ENCODE assay signal across 9 cellular contexts in the genomic region with DNA sequence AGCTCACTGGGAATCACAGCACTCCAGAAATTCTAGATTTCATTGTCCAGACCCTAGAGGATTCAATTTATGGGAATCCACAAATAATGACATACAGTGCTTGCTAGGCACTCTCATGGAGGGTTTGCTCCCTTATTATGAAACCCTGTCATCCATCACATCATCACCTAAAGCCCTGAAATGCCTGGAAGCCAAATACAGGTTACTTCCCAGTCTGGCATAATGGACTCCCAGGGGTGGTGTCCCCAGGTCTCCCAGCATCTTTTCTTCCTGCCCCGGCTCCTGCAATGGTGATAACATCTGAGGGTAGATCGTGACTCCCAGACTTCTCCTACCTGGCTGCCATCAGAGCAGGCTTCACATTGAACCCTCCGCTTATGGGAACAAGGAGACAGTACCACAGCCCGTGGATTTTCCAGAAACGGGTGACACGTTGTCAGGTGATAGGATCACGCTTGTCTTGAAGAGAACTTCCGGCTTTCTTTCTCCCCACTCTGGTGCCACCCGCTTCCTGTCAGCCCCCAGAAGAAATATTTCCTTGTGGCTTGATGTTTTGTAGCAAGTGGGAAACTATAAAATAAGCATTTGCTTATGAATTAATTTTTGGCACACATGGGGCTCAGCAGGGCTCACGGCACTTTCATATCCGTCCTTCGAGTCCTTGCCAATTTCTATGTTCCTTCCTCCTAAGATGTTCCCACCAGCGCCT.
DNase-seq lines count a peak whose midpoint lies in the region; ATAC-seq, FAIRE-seq and TF ChIP-seq lines count a peak whose summit lies in the region.
"Had no signal": no experiment of that assay in that cellular context is flagged by ENCODE, and none has a peak within 500 bp of the region (broad histone marks: within the 10 kb centered on the region; RNA-seq: fewer than 3 reads in every experiment).

No MANE protein-coding gene starts in this region.

- H3K4me1 ChIP-seq in PC-9 (replicated peaks; ENCODE audit: insufficient read depth) = peaks cover 59% of the 10 kb centered on the region
- peaks cover 27% of the 10 kb centered on the region for H3K4me1 ChIP-seq in astrocyte (ENCODE audit: insufficient read depth, low read length)
- H3K4me1 ChIP-seq in subcutaneous abdominal adipose tissue (ENCODE audit: control insufficient read depth in 5 of 5, insufficient read depth in 5 of 5, low read length in 5 of 5) = peaks cover 13 to 62% (median 27%) of the 10 kb centered on the region in 5 donors
- H3K4me1 ChIP-seq in neural progenitor cell = no peaks in the 10 kb centered on the region
- H3K4me1 ChIP-seq: HAP-1 had no signal

- H3K9me3 ChIP-seq in PC-9 (ENCODE audit: insufficient read depth, low read depth) (no peaks in the 10 kb centered on the region), astrocyte (ENCODE audit: insufficient read depth, low read depth, low read length) (no peaks in the 10 kb centered on the region), subcutaneous abdominal adipose tissue (ENCODE audit: control insufficient read depth in 5 of 5, low read length in 5 of 5) (peaks cover 0 to 2% (median 0%) of the 10 kb centered on the region in 5 donors), neural progenitor cell (ENCODE audit: low read depth) (no peaks in the 10 kb centered on the region)
- H3K9me3 ChIP-seq: HAP-1 had no signal

- H3K27me3 ChIP-seq in PC-9 (ENCODE audit: insufficient read depth, low read depth) = no peaks in the 10 kb centered on the region
- H3K27me3 ChIP-seq in astrocyte (ENCODE audit: insufficient read depth, low read length) = no peaks in the 10 kb centered on the region
- H3K27me3 ChIP-seq in layer of hippocampus (ENCODE audit: control insufficient read depth, insufficient read depth, low read length) = no peaks in the 10 kb centered on the region
- no peaks in the 10 kb centered on the region for H3K27me3 ChIP-seq in subcutaneous abdominal adipose tissue (ENCODE audit: control insufficient read depth in 5 of 5, insufficient read depth in 4 of 5, low read length in 5 of 5)
- no peaks in the 10 kb centered on the region for H3K27me3 ChIP-seq in neural progenitor cell

- H3F3A ChIP-seq in PC-9 (ENCODE audit: insufficient read depth, low read depth) (peaks cover 24% of the 10 kb centered on the region), neural progenitor cell (ENCODE audit: low read depth) (no peaks in the 10 kb centered on the region)

- H3K79me2 ChIP-seq in PC-9 (ENCODE audit: low read depth) = no peaks in the 10 kb centered on the region
- H3K79me2 ChIP-seq in astrocyte (ENCODE audit: insufficient read depth, low read length) = no peaks in the 10 kb centered on the region
- H3K79me2 ChIP-seq in neural progenitor cell (ENCODE audit: low read depth) = no peaks in the 10 kb centered on the region

- H3K9me3 Mint-ChIP-seq in astrocyte (ENCODE audit: unreplicated experiment) (peaks cover 3% of the 10 kb centered on the region), neural progenitor cell (peaks cover 3% of the 10 kb centered on the region)

- peaks cover 27% of the 10 kb centered on the region for H3K4me1 Mint-ChIP-seq in astrocyte (ENCODE audit: low read depth, unreplicated experiment)
- peaks cover 3% of the 10 kb centered on the region for H3K4me1 Mint-ChIP-seq in neural progenitor cell

- no peak for TF ChIP-seq CTCF in PC-9 (conservative IDR thresholded peaks at IDR 0.05)
- TF ChIP-seq CTCF in astrocyte (IDR thresholded peaks at IDR 0.05; ENCODE audit: insufficient read depth, low read depth, low read length) = no peak
- TF ChIP-seq CTCF in neural progenitor cell (IDR thresholded peaks at IDR 0.05) = no peak

- H3K36me3 ChIP-seq in PC-9 (ENCODE audit: low read depth) (no peaks in the 10 kb centered on the region), astrocyte (ENCODE audit: insufficient read depth, low read length) (no peaks in the 10 kb centered on the region), subcutaneous abdominal adipose tissue (ENCODE audit: control insufficient read depth in 5 of 5, insufficient read depth in 5 of 5, low read length in 5 of 5) (peaks cover 0 to 11% (median 1%) of the 10 kb centered on the region in 5 donors), neural progenitor cell (no peaks in the 10 kb centered on the region)
- H3K36me3 ChIP-seq: HAP-1 had no signal

- DNase-seq in PC-9 (no peak), astrocyte (ENCODE audit: low read depth) (no peak), NCI-H1105 (lab: John Stamatoyannopoulos, UW) (no peak), neural progenitor cell (ENCODE audit: low spot score) (no peak), GDM1 (lab: John Stamatoyannopoulos, UW) (no peak)

- POLR2A ChIA-PET in PC-9 (lab: Charles Lee; ENCODE audit: unreplicated experiment) = interaction anchor here (0.6 kb wide), 1 partner anchor 293 kb away, joined by 22 read pairs; no protein-coding TSS in a partner anchor

- H3K9ac ChIP-seq in astrocyte (ENCODE audit: low read length) (peak overlapping the region; percentile 75), subcutaneous abdominal adipose tissue (ENCODE audit: low read length in 5 of 5) (peak overlapping the region in 2 of 5 donors; percentile 39 to 73), neural progenitor cell (no peak overlapping the region)

- no peak overlapping the region for H3K4me3 Mint-ChIP-seq in astrocyte (ENCODE audit: unreplicated experiment)
- no peak overlapping the region for H3K4me3 Mint-ChIP-seq in neural progenitor cell

- BruUV-seq in PC-9 (replicated peaks; lab: Mats Ljungman, UMichigan) = no TSS peak

- H2AFZ ChIP-seq in PC-9 (no peak overlapping the region), astrocyte (ENCODE audit: low read depth, low read length) (no peak overlapping the region), neural progenitor cell (replicated peaks) (no peak overlapping the region)

- no peaks in the 10 kb centered on the region for H3K9me2 ChIP-seq in PC-9 (ENCODE audit: insufficient read depth)

- H3K4me2 ChIP-seq in PC-9 (0 out of 2 replicates have a peak overlapping the region, but pooled peaks have one; percentile 51), astrocyte (ENCODE audit: low read length) (peak overlapping the region; percentile 67), neural progenitor cell (no peak overlapping the region)

- peaks cover 5% of the 10 kb centered on the region for H3K36me3 Mint-ChIP-seq in astrocyte (ENCODE audit: low read depth, unreplicated experiment)
- H3K36me3 Mint-ChIP-seq in neural progenitor cell = peaks cover 4% of the 10 kb centered on the region

- H4K20me1 ChIP-seq in PC-9 (ENCODE audit: insufficient read depth) = no peaks in the 10 kb centered on the region
- H4K20me1 ChIP-seq in astrocyte (ENCODE audit: insufficient read depth, low read length) = no peaks in the 10 kb centered on the region
- no peaks in the 10 kb centered on the region for H4K20me1 ChIP-seq in neural progenitor cell (ENCODE audit: low read depth)

- H3K27me3 Mint-ChIP-seq in astrocyte (ENCODE audit: low read depth, unreplicated experiment) (no peaks in the 10 kb centered on the region), neural progenitor cell (ENCODE audit: insufficient read depth, low read depth) (no peaks in the 10 kb centered on the region)

- FAIRE-seq in astrocyte (lab: Jason Lieb, UNC) = no peak

- H3K4me3 ChIP-seq in PC-9 = no peak overlapping the region
- H3K4me3 ChIP-seq in astrocyte (ENCODE audit: insufficient read depth, low read depth, low read length) = no peak overlapping the region
- peak overlapping the region in 1 of 5 donors; percentile 6 for H3K4me3 ChIP-seq in subcutaneous abdominal adipose tissue (ENCODE audit: low read depth in 1 of 5, low read length in 5 of 5)
- H3K4me3 ChIP-seq in neural progenitor cell = no peak overlapping the region
- H3K4me3 ChIP-seq: HAP-1 had no signal

- CTCF ChIA-PET in PC-9 (lab: Charles Lee) = no interaction called here

- H3K27ac ChIP-seq in PC-9 = peak overlapping the region; percentile 81
- peak overlapping the region; percentile 89 for H3K27ac ChIP-seq in astrocyte (ENCODE audit: low read depth, low read length)
- peak overlapping the region; percentile 63 for H3K27ac ChIP-seq in layer of hippocampus (ENCODE audit: low read depth, low read length)
- H3K27ac ChIP-seq in subcutaneous abdominal adipose tissue (ENCODE audit: low read depth, low read length) = peak overlapping the region; percentile 86
- no peak overlapping the region for H3K27ac ChIP-seq in neural progenitor cell

- intact Hi-C loops in PC-9 (cut with micrococcal nuclease; ENCODE audit: unreplicated experiment) = loop anchor here (1.0 kb wide), 1 partner anchor 85 kb away; no protein-coding TSS in a partner anchor

- H3K27ac Mint-ChIP-seq in astrocyte (ENCODE audit: unreplicated experiment) (peak overlapping the region; percentile 86), neural progenitor cell (no peak overlapping the region)

- no peak for ATAC-seq in HG03025 (IDR thresholded peaks at IDR 0.05; ENCODE audit: low FRiP score, unreplicated experiment)
